Comparison of ENCODE assay signal across 1 cellular context in genomic region chr6:169653691-169654090, GRCh38.
TF ChIP-seq lines count a peak whose summit lies in the region.

No MANE protein-coding gene starts in this region.

TF ChIP-seq in GM12891, 5 proteins besides CTCF, POLR2A, EP300 and RAD21:
- no peak for TF ChIP-seq TAF1 (IDR thresholded peaks at IDR 0.05; ENCODE audit: low read depth, low read length)
- TF ChIP-seq PAX5 (IDR thresholded peaks at IDR 0.05; ENCODE audit: insufficient read depth, low read length, severe bottlenecking), result no peak
- TF ChIP-seq POLR2AphosphoS5 (IDR thresholded peaks at IDR 0.05; ENCODE audit: low read depth, low read length), result no peak
